In the genomic region with DNA sequence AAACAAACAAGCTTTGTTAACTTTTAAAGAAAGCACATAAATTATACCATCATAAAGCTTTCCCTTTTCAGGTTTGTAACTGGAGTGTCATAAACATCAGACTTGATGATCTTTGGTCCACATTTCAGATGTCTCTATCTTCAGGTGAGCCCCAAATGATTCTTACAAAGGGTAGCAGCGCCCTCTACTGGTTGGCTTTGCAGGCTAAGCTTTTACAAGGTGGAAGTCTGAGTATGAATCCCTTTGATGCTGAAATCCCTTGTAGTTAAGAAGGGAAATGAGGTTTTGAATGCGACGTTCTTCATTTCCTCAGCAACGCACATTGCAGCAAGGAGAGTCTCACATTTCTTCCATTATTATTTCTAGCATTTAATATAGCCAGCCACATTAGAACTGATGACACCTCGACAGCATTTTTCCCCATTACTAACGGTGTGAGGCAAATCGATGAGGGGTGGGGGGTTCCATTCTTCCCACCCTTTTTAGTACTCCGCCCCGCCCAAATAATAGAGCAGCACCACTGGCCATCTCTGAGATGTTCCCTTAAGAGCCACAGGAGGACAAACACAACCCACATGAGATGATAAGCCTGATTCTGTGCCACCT, we compare ENCODE assay signal across 7 cellular contexts.
DNase-seq lines count a peak whose midpoint lies in the region; ATAC-seq, FAIRE-seq and TF ChIP-seq lines count a peak whose summit lies in the region.

No MANE protein-coding gene starts in this region.

- no peaks in the 10 kb centered on the region for H3K36me3 ChIP-seq in adrenal gland (replicated peaks in 1 of 2)
- H3K36me3 ChIP-seq in smooth muscle cell (ENCODE audit: low read depth): no peaks in the 10 kb centered on the region

- H3K4me1 ChIP-seq in adrenal gland (replicated peaks in 1 of 2) (no peaks in the 10 kb centered on the region), smooth muscle cell (ENCODE audit: low read depth) (no peaks in the 10 kb centered on the region)

- DNase-seq in GM12892 (ENCODE audit: insufficient read length): no peak
- peak; percentile 36 for DNase-seq in NCI-H1092 treated with DMSO at 0.1 percent for 48 hours (lab: John Stamatoyannopoulos, UW)
- DNase-seq in SKM-1 (lab: John Stamatoyannopoulos, UW; ENCODE audit: unreplicated experiment): peak; percentile 56
- peak; percentile 57 to 89 (median 76) for DNase-seq in adrenal gland
- DNase-seq in hepatic stellate cell (ENCODE audit: low spot score): peak; percentile 24
- peak; percentile 33 for DNase-seq in smooth muscle cell (lab: John Stamatoyannopoulos, UW; ENCODE audit: unreplicated experiment)

- H3K9ac ChIP-seq in smooth muscle cell (ENCODE audit: low read depth): no peak overlapping the region

- H2AFZ ChIP-seq in smooth muscle cell (ENCODE audit: low read depth): no peak overlapping the region

- FAIRE-seq in GM12892 (lab: Jason Lieb, UNC): peak; percentile 90

- TF ChIP-seq POLR2A in GM12892 (IDR thresholded peaks at IDR 0.05; ENCODE audit: low read depth, low read length) (no peak), adrenal gland (IDR thresholded peaks at IDR 0.05) (no peak)

- peak; percentile 89 for ATAC-seq in HG02623 (IDR thresholded peaks at IDR 0.05; ENCODE audit: unreplicated experiment)

- no peaks in the 10 kb centered on the region for H3K79me2 ChIP-seq in smooth muscle cell (ENCODE audit: low read depth)

- H4K20me1 ChIP-seq in smooth muscle cell (ENCODE audit: low read depth): no peaks in the 10 kb centered on the region

- TF ChIP-seq CTCF in adrenal gland (IDR thresholded peaks at IDR 0.05) (peak; percentile 49 to 77 (median 68)), smooth muscle cell (IDR thresholded peaks at IDR 0.05; ENCODE audit: borderline replicate concordance, insufficient read depth, poor library complexity, severe bottlenecking) (peak; percentile 93)

- 28 to 33% (median 32%) methylated on average over 9 of the region's 9 CpGs for WGBS in adrenal gland, 4 donors
- WGBS in smooth muscle cell (ENCODE audit: low lambda C conversion rate): 38% methylated on average over 9 of the region's 9 CpGs

- no peaks in the 10 kb centered on the region for H3F3A ChIP-seq in smooth muscle cell (ENCODE audit: low read depth)

- H3K27ac ChIP-seq in adrenal gland (no peak overlapping the region), smooth muscle cell (ENCODE audit: low read depth) (no peak overlapping the region)

- H3K27me3 ChIP-seq in adrenal gland (no peaks in the 10 kb centered on the region), smooth muscle cell (ENCODE audit: low read depth) (peaks cover 7% of the 10 kb centered on the region)

- no peak overlapping the region for H3K4me2 ChIP-seq in smooth muscle cell

- H3K4me3 ChIP-seq in adrenal gland (no peak overlapping the region), smooth muscle cell (no peak overlapping the region)

- intact Hi-C loops in adrenal gland (cut with DNase I): no loop called here

- H3K9me3 ChIP-seq in adrenal gland (replicated peaks in 1 of 3): no peaks in the 10 kb centered on the region
- H3K9me3 ChIP-seq in smooth muscle cell (replicated peaks; ENCODE audit: low read depth): no peaks in the 10 kb centered on the region
